In genomic region chr12:49342066-49342913, GRCh38 we compare ENCODE assay signal across 1 cellular context.
TF ChIP-seq lines count a peak whose summit lies in the region.

No MANE protein-coding gene starts in this region.

TF ChIP-seq in K562, 482 proteins besides CTCF, POLR2A, EP300 and RAD21 (continued from another document):
- TF ChIP-seq ZBTB33 (CRISPR knock-in tag; IDR thresholded peaks at IDR 0.05) (peak; percentile 92), ZBTB40 (IDR thresholded peaks at IDR 0.05) (0 out of 2 replicates have a peak, but pooled peaks have one; percentile 33), ZBTB40 (CRISPR knock-in tag; IDR thresholded peaks at IDR 0.05) (no peak), RB1 (IDR thresholded peaks at IDR 0.05; ENCODE audit: low read depth) (peak; percentile 78), ZNF511 (CRISPR knock-in tag; IDR thresholded peaks at IDR 0.05) (peak; percentile 86), ZFX (CRISPR knock-in tag; IDR thresholded peaks at IDR 0.05) (peak; percentile 93)
